In genomic region chr4:68959085-68959484, GRCh38 we compare ENCODE assay signal across 1 cellular context. TPM values are rescaled to one million over a fixed set of nuclear protein-coding genes. Genes with fewer than 3 reads are reported as not detected.
"Had no signal": no experiment of that assay in that cellular context is flagged by ENCODE, and none has a peak within 500 bp of the region (broad histone marks: within the 10 kb centered on the region; RNA-seq: fewer than 3 reads in every experiment).

No MANE protein-coding gene starts in this region.

RNA-seq across cellular contexts. Expression of gene UGT2A3, which starts 7.5 kb away (rescaled TPM):
- total RNA-seq: G401 had no signal
